ENCODE assay signal across 1 cellular context in the genomic region with DNA sequence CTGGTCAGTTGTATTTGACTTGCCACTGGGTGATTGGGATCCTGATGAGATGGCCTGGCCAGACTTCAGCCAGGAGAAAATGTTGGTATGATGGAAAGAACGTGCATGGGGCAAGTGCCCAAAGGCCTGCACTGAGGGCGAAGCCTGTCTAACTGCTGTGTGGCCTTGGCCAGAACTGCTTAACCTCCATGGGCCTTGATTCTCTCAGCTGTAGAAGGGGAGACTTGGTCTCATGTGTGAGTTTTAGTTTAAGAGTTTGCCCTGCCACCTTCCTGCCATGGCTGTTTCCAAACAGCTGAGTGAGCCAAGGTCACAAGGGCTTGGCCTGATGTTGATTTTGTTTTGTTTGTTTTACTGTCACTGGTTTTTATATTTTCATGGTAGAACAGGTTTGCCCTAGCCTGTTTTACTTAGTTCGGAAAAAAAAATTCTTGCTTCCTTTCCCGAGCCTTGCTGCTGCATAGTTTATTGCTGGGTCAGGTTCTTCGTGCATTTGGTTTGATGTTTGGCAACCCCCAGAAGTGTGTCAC.
A peak's percentile ranks its signal among the peaks of the same experiment; 100 is the strongest.
TF ChIP-seq lines count a peak whose summit lies in the region.

No MANE protein-coding gene starts in this region.

TF ChIP-seq in HepG2, 621 proteins besides CTCF, POLR2A, EP300 and RAD21 (continued from another document and continues in another):
- TF ChIP-seq, protein P1, sequence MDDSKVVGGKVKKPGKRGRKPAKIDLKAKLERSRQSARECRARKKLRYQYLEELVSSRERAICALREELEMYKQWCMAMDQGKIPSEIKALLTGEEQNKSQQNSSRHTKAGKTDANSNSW (CRISPR knock-in tag; IDR thresholded peaks at IDR 0.05; ENCODE audit: borderline replicate concordance) = no peak
- TF ChIP-seq SATB2 (CRISPR knock-in tag; IDR thresholded peaks at IDR 0.05) (no peak), ZNF143 (CRISPR knock-in tag; IDR thresholded peaks at IDR 0.05) (no peak), ZNF205 (CRISPR knock-in tag; IDR thresholded peaks at IDR 0.05) (peak; percentile 45; the same call in 1 of the 2 replicates), ZNF83 (CRISPR knock-in tag; IDR thresholded peaks at IDR 0.05; ENCODE audit: borderline replicate concordance) (no peak), PHF21A (CRISPR knock-in tag; IDR thresholded peaks at IDR 0.05) (peak; percentile 72), MTA3 (CRISPR knock-in tag; IDR thresholded peaks at IDR 0.05) (no peak), ZNF780A (CRISPR knock-in tag; IDR thresholded peaks at IDR 0.05) (no peak), BCL6 (CRISPR knock-in tag; IDR thresholded peaks at IDR 0.05) (peak; percentile 69), MZF1 (CRISPR knock-in tag; IDR thresholded peaks at IDR 0.05; ENCODE audit: borderline replicate concordance) (no peak), NFKB2 (CRISPR knock-in tag; IDR thresholded peaks at IDR 0.05; ENCODE audit: borderline replicate concordance) (no peak), ZNF33A (CRISPR knock-in tag; IDR thresholded peaks at IDR 0.05; ENCODE audit: borderline replicate concordance) (no peak), TAF15 (IDR thresholded peaks at IDR 0.05; ENCODE audit: low read depth, low read length, poor library complexity, severe bottlenecking) (no peak), MAFG (CRISPR knock-in tag; IDR thresholded peaks at IDR 0.05) (no peak), SMC3 (IDR thresholded peaks at IDR 0.05; ENCODE audit: low read length) (peak; percentile 22; the same call in 1 of the 2 replicates), RXRB (CRISPR knock-in tag; IDR thresholded peaks at IDR 0.05; ENCODE audit: borderline replicate concordance) (peak; percentile 85), ZNF772 (CRISPR knock-in tag; IDR thresholded peaks at IDR 0.05) (no peak), ZNF234 (CRISPR knock-in tag; conservative IDR thresholded peaks at IDR 0.05) (no peak), SRF (IDR thresholded peaks at IDR 0.05; ENCODE audit: low read depth, low read length) (no peak), ZNF790 (CRISPR knock-in tag; IDR thresholded peaks at IDR 0.05; ENCODE audit: borderline replicate concordance) (no peak), DR1 (CRISPR knock-in tag; IDR thresholded peaks at IDR 0.05) (no peak), NFIB (CRISPR knock-in tag; IDR thresholded peaks at IDR 0.05; ENCODE audit: borderline replicate concordance) (no peak), PPARG (CRISPR knock-in tag; conservative IDR thresholded peaks at IDR 0.05) (no peak), ZNF496 (CRISPR knock-in tag; IDR thresholded peaks at IDR 0.05; ENCODE audit: insufficient replicate concordance) (no peak), SMAD3 (CRISPR knock-in tag; IDR thresholded peaks at IDR 0.05) (peak; percentile 78; the same call in 1 of the 2 replicates), ATAD3A (CRISPR knock-in tag; IDR thresholded peaks at IDR 0.05) (peak; percentile 61; the same call in 1 of the 2 replicates), ZNF547 (CRISPR knock-in tag; IDR thresholded peaks at IDR 0.05) (no peak), PHF5A (CRISPR knock-in tag; IDR thresholded peaks at IDR 0.05; ENCODE audit: low read depth, unreplicated experiment) (no peak), ZFP62 (CRISPR knock-in tag; IDR thresholded peaks at IDR 0.05) (no peak), ZNF350 (CRISPR knock-in tag; IDR thresholded peaks at IDR 0.05; ENCODE audit: borderline replicate concordance, low read depth) (peak; percentile 78), TP53 (CRISPR knock-in tag; conservative IDR thresholded peaks at IDR 0.05) (no peak), TAF1 (CRISPR knock-in tag; IDR thresholded peaks at IDR 0.05) (no peak), ZNF232 (CRISPR knock-in tag; IDR thresholded peaks at IDR 0.05; ENCODE audit: borderline replicate concordance) (no peak), SYNCRIP (IDR thresholded peaks at IDR 0.05; ENCODE audit: insufficient read depth, low read depth, low read length) (no peak), ZNF616 (CRISPR knock-in tag; IDR thresholded peaks at IDR 0.05; ENCODE audit: low read depth) (no peak), HDAC6 (IDR thresholded peaks at IDR 0.05; ENCODE audit: low read depth, low read length) (no peak), NR2F2 (IDR thresholded peaks at IDR 0.05; ENCODE audit: borderline replicate concordance, low read depth) (peak; percentile 88), DPF2 (CRISPR knock-in tag; IDR thresholded peaks at IDR 0.05; ENCODE audit: borderline replicate concordance, low read depth) (peak; percentile 77; the same call in 1 of the 2 replicates)
- TF ChIP-seq, protein P2, sequence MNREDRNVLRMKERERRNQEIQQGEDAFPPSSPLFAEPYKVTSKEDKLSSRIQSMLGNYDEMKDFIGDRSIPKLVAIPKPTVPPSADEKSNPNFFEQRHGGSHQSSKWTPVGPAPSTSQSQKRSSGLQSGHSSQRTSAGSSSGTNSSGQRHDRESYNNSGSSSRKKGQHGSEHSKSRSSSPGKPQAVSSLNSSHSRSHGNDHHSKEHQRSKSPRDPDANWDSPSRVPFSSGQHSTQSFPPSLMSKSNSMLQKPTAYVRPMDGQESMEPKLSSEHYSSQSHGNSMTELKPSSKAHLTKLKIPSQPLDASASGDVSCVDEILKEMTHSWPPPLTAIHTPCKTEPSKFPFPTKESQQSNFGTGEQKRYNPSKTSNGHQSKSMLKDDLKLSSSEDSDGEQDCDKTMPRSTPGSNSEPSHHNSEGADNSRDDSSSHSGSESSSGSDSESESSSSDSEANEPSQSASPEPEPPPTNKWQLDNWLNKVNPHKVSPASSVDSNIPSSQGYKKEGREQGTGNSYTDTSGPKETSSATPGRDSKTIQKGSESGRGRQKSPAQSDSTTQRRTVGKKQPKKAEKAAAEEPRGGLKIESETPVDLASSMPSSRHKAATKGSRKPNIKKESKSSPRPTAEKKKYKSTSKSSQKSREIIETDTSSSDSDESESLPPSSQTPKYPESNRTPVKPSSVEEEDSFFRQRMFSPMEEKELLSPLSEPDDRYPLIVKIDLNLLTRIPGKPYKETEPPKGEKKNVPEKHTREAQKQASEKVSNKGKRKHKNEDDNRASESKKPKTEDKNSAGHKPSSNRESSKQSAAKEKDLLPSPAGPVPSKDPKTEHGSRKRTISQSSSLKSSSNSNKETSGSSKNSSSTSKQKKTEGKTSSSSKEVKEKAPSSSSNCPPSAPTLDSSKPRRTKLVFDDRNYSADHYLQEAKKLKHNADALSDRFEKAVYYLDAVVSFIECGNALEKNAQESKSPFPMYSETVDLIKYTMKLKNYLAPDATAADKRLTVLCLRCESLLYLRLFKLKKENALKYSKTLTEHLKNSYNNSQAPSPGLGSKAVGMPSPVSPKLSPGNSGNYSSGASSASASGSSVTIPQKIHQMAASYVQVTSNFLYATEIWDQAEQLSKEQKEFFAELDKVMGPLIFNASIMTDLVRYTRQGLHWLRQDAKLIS (CRISPR knock-in tag; IDR thresholded peaks at IDR 0.05) = no peak
- TF ChIP-seq, protein P3, sequence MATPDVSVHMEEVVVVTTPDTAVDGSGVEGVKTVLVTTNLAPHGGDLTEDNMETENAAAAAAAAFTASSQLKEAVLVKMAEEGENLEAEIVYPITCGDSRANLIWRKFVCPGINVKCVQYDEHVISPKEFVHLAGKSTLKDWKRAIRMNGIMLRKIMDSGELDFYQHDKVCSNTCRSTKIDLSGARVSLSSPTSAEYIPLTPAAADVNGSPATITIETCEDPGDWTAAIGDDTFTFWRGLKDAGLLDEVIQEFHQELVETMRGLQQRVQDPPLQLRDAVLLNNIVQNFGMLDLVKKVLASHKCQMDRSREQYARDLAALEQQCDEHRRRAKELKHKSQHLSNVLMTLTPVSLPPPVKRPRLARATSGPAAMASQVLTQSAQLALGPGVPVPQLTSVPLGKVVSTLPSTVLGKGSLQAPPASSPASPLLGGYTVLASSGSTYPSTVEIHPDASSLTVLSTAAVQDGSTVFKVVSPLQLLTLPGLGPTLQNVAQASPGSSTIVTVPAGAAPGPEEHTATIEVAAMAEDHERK (CRISPR knock-in tag; IDR thresholded peaks at IDR 0.05; ENCODE audit: low read depth) = no peak
- TF ChIP-seq, protein P4, sequence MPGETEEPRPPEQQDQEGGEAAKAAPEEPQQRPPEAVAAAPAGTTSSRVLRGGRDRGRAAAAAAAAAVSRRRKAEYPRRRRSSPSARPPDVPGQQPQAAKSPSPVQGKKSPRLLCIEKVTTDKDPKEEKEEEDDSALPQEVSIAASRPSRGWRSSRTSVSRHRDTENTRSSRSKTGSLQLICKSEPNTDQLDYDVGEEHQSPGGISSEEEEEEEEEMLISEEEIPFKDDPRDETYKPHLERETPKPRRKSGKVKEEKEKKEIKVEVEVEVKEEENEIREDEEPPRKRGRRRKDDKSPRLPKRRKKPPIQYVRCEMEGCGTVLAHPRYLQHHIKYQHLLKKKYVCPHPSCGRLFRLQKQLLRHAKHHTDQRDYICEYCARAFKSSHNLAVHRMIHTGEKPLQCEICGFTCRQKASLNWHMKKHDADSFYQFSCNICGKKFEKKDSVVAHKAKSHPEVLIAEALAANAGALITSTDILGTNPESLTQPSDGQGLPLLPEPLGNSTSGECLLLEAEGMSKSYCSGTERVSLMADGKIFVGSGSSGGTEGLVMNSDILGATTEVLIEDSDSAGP (CRISPR knock-in tag; IDR thresholded peaks at IDR 0.05; ENCODE audit: borderline replicate concordance) = peak; percentile 66
- TF ChIP-seq, protein P5, sequence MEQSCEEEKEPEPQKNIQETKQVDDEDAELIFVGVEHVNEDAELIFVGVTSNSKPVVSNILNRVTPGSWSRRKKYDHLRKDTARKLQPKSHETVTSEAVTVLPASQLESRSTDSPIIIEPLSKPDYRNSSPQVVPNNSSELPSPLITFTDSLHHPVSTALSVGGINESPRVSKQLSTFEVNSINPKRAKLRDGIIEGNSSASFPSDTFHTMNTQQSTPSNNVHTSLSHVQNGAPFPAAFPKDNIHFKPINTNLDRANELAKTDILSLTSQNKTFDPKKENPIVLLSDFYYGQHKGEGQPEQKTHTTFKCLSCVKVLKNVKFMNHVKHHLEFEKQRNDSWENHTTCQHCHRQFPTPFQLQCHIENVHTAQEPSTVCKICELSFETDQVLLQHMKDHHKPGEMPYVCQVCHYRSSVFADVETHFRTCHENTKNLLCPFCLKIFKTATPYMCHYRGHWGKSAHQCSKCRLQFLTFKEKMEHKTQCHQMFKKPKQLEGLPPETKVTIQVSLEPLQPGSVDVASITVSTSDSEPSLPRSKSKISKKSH (CRISPR knock-in tag; IDR thresholded peaks at IDR 0.05; ENCODE audit: borderline replicate concordance) = no peak
- TF ChIP-seq, protein P6, sequence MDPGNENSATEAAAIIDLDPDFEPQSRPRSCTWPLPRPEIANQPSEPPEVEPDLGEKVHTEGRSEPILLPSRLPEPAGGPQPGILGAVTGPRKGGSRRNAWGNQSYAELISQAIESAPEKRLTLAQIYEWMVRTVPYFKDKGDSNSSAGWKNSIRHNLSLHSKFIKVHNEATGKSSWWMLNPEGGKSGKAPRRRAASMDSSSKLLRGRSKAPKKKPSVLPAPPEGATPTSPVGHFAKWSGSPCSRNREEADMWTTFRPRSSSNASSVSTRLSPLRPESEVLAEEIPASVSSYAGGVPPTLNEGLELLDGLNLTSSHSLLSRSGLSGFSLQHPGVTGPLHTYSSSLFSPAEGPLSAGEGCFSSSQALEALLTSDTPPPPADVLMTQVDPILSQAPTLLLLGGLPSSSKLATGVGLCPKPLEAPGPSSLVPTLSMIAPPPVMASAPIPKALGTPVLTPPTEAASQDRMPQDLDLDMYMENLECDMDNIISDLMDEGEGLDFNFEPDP (CRISPR knock-in tag; conservative IDR thresholded peaks at IDR 0.05) = no peak
- TF ChIP-seq, protein P7, sequence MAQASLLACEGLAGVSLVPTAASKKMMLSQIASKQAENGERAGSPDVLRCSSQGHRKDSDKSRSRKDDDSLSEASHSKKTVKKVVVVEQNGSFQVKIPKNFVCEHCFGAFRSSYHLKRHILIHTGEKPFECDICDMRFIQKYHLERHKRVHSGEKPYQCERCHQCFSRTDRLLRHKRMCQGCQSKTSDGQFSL (CRISPR knock-in tag; IDR thresholded peaks at IDR 0.05) = no peak
- TF ChIP-seq, protein P8, sequence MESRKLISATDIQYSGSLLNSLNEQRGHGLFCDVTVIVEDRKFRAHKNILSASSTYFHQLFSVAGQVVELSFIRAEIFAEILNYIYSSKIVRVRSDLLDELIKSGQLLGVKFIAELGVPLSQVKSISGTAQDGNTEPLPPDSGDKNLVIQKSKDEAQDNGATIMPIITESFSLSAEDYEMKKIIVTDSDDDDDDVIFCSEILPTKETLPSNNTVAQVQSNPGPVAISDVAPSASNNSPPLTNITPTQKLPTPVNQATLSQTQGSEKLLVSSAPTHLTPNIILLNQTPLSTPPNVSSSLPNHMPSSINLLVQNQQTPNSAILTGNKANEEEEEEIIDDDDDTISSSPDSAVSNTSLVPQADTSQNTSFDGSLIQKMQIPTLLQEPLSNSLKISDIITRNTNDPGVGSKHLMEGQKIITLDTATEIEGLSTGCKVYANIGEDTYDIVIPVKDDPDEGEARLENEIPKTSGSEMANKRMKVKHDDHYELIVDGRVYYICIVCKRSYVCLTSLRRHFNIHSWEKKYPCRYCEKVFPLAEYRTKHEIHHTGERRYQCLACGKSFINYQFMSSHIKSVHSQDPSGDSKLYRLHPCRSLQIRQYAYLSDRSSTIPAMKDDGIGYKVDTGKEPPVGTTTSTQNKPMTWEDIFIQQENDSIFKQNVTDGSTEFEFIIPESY (CRISPR knock-in tag; IDR thresholded peaks at IDR 0.05) = peak; percentile 15; the same call in 1 of the 2 replicates
- TF ChIP-seq, protein P9, sequence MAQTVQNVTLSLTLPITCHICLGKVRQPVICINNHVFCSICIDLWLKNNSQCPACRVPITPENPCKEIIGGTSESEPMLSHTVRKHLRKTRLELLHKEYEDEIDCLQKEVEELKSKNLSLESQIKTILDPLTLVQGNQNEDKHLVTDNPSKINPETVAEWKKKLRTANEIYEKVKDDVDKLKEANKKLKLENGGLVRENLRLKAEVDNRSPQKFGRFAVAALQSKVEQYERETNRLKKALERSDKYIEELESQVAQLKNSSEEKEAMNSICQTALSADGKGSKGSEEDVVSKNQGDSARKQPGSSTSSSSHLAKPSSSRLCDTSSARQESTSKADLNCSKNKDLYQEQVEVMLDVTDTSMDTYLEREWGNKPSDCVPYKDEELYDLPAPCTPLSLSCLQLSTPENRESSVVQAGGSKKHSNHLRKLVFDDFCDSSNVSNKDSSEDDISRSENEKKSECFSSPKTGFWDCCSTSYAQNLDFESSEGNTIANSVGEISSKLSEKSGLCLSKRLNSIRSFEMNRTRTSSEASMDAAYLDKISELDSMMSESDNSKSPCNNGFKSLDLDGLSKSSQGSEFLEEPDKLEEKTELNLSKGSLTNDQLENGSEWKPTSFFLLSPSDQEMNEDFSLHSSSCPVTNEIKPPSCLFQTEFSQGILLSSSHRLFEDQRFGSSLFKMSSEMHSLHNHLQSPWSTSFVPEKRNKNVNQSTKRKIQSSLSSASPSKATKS (CRISPR knock-in tag; IDR thresholded peaks at IDR 0.05) = no peak
- TF ChIP-seq, protein P10, sequence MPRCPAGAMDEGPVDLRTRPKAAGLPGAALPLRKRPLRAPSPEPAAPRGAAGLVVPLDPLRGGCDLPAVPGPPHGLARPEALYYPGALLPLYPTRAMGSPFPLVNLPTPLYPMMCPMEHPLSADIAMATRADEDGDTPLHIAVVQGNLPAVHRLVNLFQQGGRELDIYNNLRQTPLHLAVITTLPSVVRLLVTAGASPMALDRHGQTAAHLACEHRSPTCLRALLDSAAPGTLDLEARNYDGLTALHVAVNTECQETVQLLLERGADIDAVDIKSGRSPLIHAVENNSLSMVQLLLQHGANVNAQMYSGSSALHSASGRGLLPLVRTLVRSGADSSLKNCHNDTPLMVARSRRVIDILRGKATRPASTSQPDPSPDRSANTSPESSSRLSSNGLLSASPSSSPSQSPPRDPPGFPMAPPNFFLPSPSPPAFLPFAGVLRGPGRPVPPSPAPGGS (CRISPR knock-in tag; IDR thresholded peaks at IDR 0.05) = 0 out of 2 replicates have a peak, but pooled peaks have one; percentile 40
